ENCODE assay signal across 8 cellular contexts in the genomic region with DNA sequence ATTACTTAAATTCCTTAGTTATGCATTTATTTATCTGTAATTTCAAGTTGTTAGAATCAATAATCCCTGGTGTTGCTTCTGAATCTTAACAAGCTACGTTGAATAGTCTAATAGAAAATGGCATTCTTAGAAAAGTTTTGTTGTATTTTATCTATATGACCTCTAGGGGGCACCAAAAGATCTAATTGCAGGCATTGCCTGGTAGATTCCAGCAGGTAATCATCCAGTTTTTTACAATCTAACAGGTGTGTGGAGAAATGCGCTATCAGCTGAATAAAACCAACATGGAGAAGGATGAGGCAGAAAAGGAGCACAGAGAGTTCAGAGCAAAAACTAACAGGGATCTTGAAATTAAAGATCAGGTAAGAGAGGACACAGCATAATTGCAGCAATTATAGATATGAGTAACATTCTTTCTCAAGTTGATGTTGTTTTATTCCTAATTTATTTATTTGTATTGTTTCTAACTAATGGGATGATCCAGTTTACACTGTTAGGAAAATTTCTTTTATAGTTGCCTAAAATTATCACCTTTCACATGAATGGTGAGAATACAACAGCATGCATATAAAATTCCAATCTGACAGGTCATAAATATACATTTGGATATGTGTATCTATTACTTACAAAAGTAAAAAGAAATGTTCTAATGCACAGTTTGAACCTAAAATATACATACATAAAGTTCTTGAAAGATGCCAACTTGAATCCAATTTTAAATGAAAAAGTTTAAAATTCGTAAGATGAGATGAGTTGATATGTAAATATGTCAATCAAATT.
DNase-seq lines count a peak whose midpoint lies in the region; ATAC-seq, FAIRE-seq and TF ChIP-seq lines count a peak whose summit lies in the region.

No MANE protein-coding gene starts in this region.

- H3K9ac ChIP-seq in PC-3 (ENCODE audit: low read length) (no peak overlapping the region), endodermal cell (ENCODE audit: extremely low read depth, low read length, poor library complexity, severe bottlenecking) (no peak overlapping the region)

- 61 to 64% methylated on average over 2 to 3 of the region's 3 CpGs for WGBS in endodermal cell (ENCODE audit: insufficient coverage in 1 of 2, insufficient read length in 1 of 2), 2 experiments

- ATAC-seq in PC-3 (peak; percentile 61), GM19397 (IDR thresholded peaks at IDR 0.05; ENCODE audit: unreplicated experiment) (no peak)

- POLR2A ChIA-PET in PC-3 (lab: Charles Lee; ENCODE audit: unreplicated experiment): no interaction called here

- no peaks in the 10 kb centered on the region for H4K20me1 ChIP-seq in PC-3 (ENCODE audit: low read length)

- peak; percentile 21 for DNase-seq in GM19239 (ENCODE audit: insufficient read length, low spot score)
- DNase-seq in LoVo (ENCODE audit: low spot score): peak; percentile 63
- peak; percentile 88 for DNase-seq in PC-3
- DNase-seq in endodermal cell: no peak
- peak; percentile 12 for DNase-seq in nephron progenitor cell
- no peak for DNase-seq in activated CD4-positive, alpha-beta T cell treated with anti-CD3 and anti-CD28 coated beads for 48 hours

- no peak overlapping the region for H2AFZ ChIP-seq in PC-3 (ENCODE audit: low read length)

- H3K36me3 Mint-ChIP-seq in endodermal cell (ENCODE audit: low read depth): no peaks in the 10 kb centered on the region
- peaks cover 4% of the 10 kb centered on the region for H3K36me3 Mint-ChIP-seq in nephron progenitor cell (ENCODE audit: low read depth)

- no peaks in the 10 kb centered on the region for H3K4me1 Mint-ChIP-seq in endodermal cell
- peaks cover 5% of the 10 kb centered on the region for H3K4me1 Mint-ChIP-seq in nephron progenitor cell

- no TSS peak for BruUV-seq in PC-3 (replicated peaks; lab: Mats Ljungman, UMichigan)

- H3K9me2 ChIP-seq in PC-3 (replicated peaks; ENCODE audit: low read length): no peaks in the 10 kb centered on the region

- H3K27ac Mint-ChIP-seq in endodermal cell: no peak overlapping the region
- H3K27ac Mint-ChIP-seq in nephron progenitor cell: no peak overlapping the region

- H3K79me2 ChIP-seq in PC-3 (ENCODE audit: low read length): no peaks in the 10 kb centered on the region

- H3K4me3 Mint-ChIP-seq in endodermal cell (no peak overlapping the region), nephron progenitor cell (no peak overlapping the region)

- H3K36me3 ChIP-seq in PC-3 (ENCODE audit: low read depth, low read length) (peaks cover 5% of the 10 kb centered on the region; the same call in 1 of the 2 replicates), endodermal cell (ENCODE audit: control insufficient read depth, insufficient read depth, low read length) (no peaks in the 10 kb centered on the region)

- no peaks in the 10 kb centered on the region for H3K9me3 Mint-ChIP-seq in endodermal cell
- H3K9me3 Mint-ChIP-seq in nephron progenitor cell: no peaks in the 10 kb centered on the region

- H3K4me3 ChIP-seq in PC-3 (ENCODE audit: low read length) (no peak overlapping the region), endodermal cell (ENCODE audit: low read length) (no peak overlapping the region)

- TF ChIP-seq CTCF in C4-2B (conservative IDR thresholded peaks at IDR 0.05): peak; percentile 86
- peak; percentile 98 for TF ChIP-seq CTCF in PC-3 (conservative IDR thresholded peaks at IDR 0.05; ENCODE audit: low read depth, low read length)
- peak; percentile 83 for TF ChIP-seq CTCF in endodermal cell (conservative IDR thresholded peaks at IDR 0.05)
- TF ChIP-seq CTCF in nephron progenitor cell (IDR thresholded peaks at IDR 0.05): peak; percentile 69

- H3K4me1 ChIP-seq in PC-3 (ENCODE audit: insufficient read depth, low read length) (peaks cover 7% of the 10 kb centered on the region), endodermal cell (ENCODE audit: control insufficient read depth, insufficient read depth, low read length) (no peaks in the 10 kb centered on the region)

- H3F3A ChIP-seq in PC-3 (ENCODE audit: low read length, unreplicated experiment): no peaks in the 10 kb centered on the region

- H3K9me3 ChIP-seq in PC-3 (ENCODE audit: low read length) (no peaks in the 10 kb centered on the region), endodermal cell (ENCODE audit: control insufficient read depth, low read length) (no peaks in the 10 kb centered on the region)

- intact Hi-C loops in PC-3 (cut with micrococcal nuclease): loop anchor here (1.0 to 10.0 kb wide), 7 partner anchors 65 to 955 kb away; no protein-coding TSS in a partner anchor

- no peaks in the 10 kb centered on the region for H3K27me3 ChIP-seq in PC-3 (ENCODE audit: low read length)
- no peaks in the 10 kb centered on the region for H3K27me3 ChIP-seq in endodermal cell (ENCODE audit: control insufficient read depth, insufficient read depth, low read length, poor library complexity, severe bottlenecking)

- CTCF ChIA-PET in PC-3 (lab: Charles Lee): interaction anchor here (0.6 to 1.2 kb wide), 7 partner anchors 62 to 956 kb away, joined by 3 to 16 read pairs (median 3); no protein-coding TSS in a partner anchor

- H3K27ac ChIP-seq in C4-2B (no peak overlapping the region), PC-3 (ENCODE audit: low read length) (no peak overlapping the region), endodermal cell (ENCODE audit: low read depth, low read length) (no peak overlapping the region)

- FAIRE-seq in GM19239 (lab: Jason Lieb, UNC): peak; percentile 90

- no peak overlapping the region for H3K4me2 ChIP-seq in PC-3 (ENCODE audit: low read length)

- H3K27me3 Mint-ChIP-seq in endodermal cell (ENCODE audit: insufficient read depth) (no peaks in the 10 kb centered on the region), nephron progenitor cell (ENCODE audit: low read depth, poor library complexity) (peaks cover 2% of the 10 kb centered on the region)

Comparison
In these comparisons a context has a peak if more than half of its experiments do, and no peak if none do; other contexts are left out.
1. DNase-seq: peak in GM19239 (single experiment), LoVo (single experiment), PC-3 (single experiment) and nephron progenitor cell (single experiment); none in endodermal cell (single experiment) and activated CD4-positive, alpha-beta T cell treated with anti-CD3 and anti-CD28 coated beads for 48 hours (single experiment).
2. Peak in every context shown above with its lines, with median percentiles within 50 percentile points of each other: CTCF ChIP-seq.